Comparison of ENCODE assay signal across 10 cellular contexts in genomic region chr16:2019500-2019899, GRCh38. TPM values are rescaled to one million over a fixed set of nuclear protein-coding genes. Genes with fewer than 3 reads are reported as not detected.
DNase-seq lines count a peak whose midpoint lies in the region; ATAC-seq and TF ChIP-seq lines count a peak whose summit lies in the region.
"Had no signal": no experiment of that assay in that cellular context is flagged by ENCODE, and none has a peak within 500 bp of the region (broad histone marks: within the 10 kb centered on the region; RNA-seq: fewer than 3 reads in every experiment).

Gene NPW (plus strand): TSS chr16:2019785.

- H3K27me3 ChIP-seq in CD4-positive, alpha-beta T cell (ENCODE audit: control insufficient read depth, insufficient read depth, low read length), result peaks cover 33% of the 10 kb centered on the region
- peaks cover 25 to 42% (median 40%) of the 10 kb centered on the region in 3 donors for H3K27me3 ChIP-seq in sigmoid colon

- H3K27me3 Mint-ChIP-seq in CD4-positive, alpha-beta T cell, result peaks cover 29% of the 10 kb centered on the region
- H3K27me3 Mint-ChIP-seq in activated T-helper 2 cell treated with anti-CD3 and anti-CD28 coated beads, Interferon-gamma antibody, Interleukin-2, Interleukin-4, amounts not matched to agents 10 μg/mL and 5 μg/mL and 100 μg/mL, durations not matched to agents 14 hours and 24 hours and 36 hours (ENCODE audit: low read depth), result peaks cover 26% of the 10 kb centered on the region
- peaks cover 11 to 57% (median 39%) of the 10 kb centered on the region in 3 donors for H3K27me3 Mint-ChIP-seq in naive B cell

- no peak for TF ChIP-seq EP300 in sigmoid colon (IDR thresholded peaks at IDR 0.05)

- H3K4me1 Mint-ChIP-seq in CD4-positive, alpha-beta T cell (ENCODE audit: low read depth), result peaks cover 13% of the 10 kb centered on the region
- H3K4me1 Mint-ChIP-seq in activated T-helper 2 cell treated with anti-CD3 and anti-CD28 coated beads, Interferon-gamma antibody, Interleukin-2, Interleukin-4, amounts not matched to agents 10 μg/mL and 5 μg/mL and 100 μg/mL, durations not matched to agents 14 hours and 24 hours and 36 hours (ENCODE audit: low read depth), result peaks cover 11% of the 10 kb centered on the region
- peaks cover 16 to 22% (median 20%) of the 10 kb centered on the region in 3 donors for H3K4me1 Mint-ChIP-seq in naive B cell

- H3K4me3 ChIP-seq in HEK293 (ENCODE audit: low read depth, low read length), result peak within 1 kb of the TSS; percentile 9
- peak within 1 kb of the TSS in 1 of 4 donors; percentile 1 for H3K4me3 ChIP-seq in sigmoid colon

- no peak for TF ChIP-seq POLR2A in sigmoid colon (IDR thresholded peaks at IDR 0.05)

- H3K9me3 Mint-ChIP-seq in CD4-positive, alpha-beta T cell, result no peaks in the 10 kb centered on the region
- no peaks in the 10 kb centered on the region for H3K9me3 Mint-ChIP-seq in activated T-helper 2 cell treated with anti-CD3 and anti-CD28 coated beads, Interferon-gamma antibody, Interleukin-2, Interleukin-4, amounts not matched to agents 10 μg/mL and 5 μg/mL and 100 μg/mL, durations not matched to agents 14 hours and 24 hours and 36 hours
- peaks cover 0 to 1% (median 0%) of the 10 kb centered on the region in 7 donors for H3K9me3 Mint-ChIP-seq in naive B cell

- H3K9me3 ChIP-seq in CD4-positive, alpha-beta T cell (ENCODE audit: control insufficient read depth, low read length), result no peaks in the 10 kb centered on the region
- H3K9me3 ChIP-seq in HEK293 (ENCODE audit: control insufficient read depth, insufficient read depth, low read depth, low read length), result no peaks in the 10 kb centered on the region
- H3K9me3 ChIP-seq in sigmoid colon, result no peaks in the 10 kb centered on the region
- H3K9me3 ChIP-seq: neutrophil had no signal

- WGBS in sigmoid colon, 2 donors, result 2% methylated on average over 31 of the region's 31 CpGs

- CTCF ChIA-PET in CD4-positive, alpha-beta T cell (lab: Charles Lee), result interaction anchor here (1.5 kb wide), 1 partner anchor 121 kb away, joined by 3 read pairs; no protein-coding TSS in a partner anchor
- CTCF ChIA-PET in HEK293 (lab: Yijun Ruan, JAX), result interaction anchor here (0.5 to 1.0 kb wide), 3 partner anchors 46 to 121 kb away, joined by 3 to 5 read pairs (median 3); no protein-coding TSS in a partner anchor

- intact Hi-C loops in CD4-positive, alpha-beta T cell (cut with DNase I, micrococcal nuclease), result no loop called here
- intact Hi-C loops in activated T-helper 2 cell treated with anti-CD3 and anti-CD28 coated beads, Interferon-gamma antibody, Interleukin-2, Interleukin-4, amounts not matched to agents 10 μg/mL and 5 μg/mL and 100 μg/mL, durations not matched to agents 14 hours and 24 hours and 36 hours (cut with micrococcal nuclease), result no loop called here
- intact Hi-C loops in sigmoid colon (cut with DNase I), result no loop called here

- no peak within 1 kb of the TSS for H3K27ac Mint-ChIP-seq in CD4-positive, alpha-beta T cell
- no peak within 1 kb of the TSS for H3K27ac Mint-ChIP-seq in activated T-helper 2 cell treated with anti-CD3 and anti-CD28 coated beads, Interferon-gamma antibody, Interleukin-2, Interleukin-4, amounts not matched to agents 10 μg/mL and 5 μg/mL and 100 μg/mL, durations not matched to agents 14 hours and 24 hours and 36 hours
- peak within 1 kb of the TSS in 1 of 6 donors; percentile 76 for H3K27ac Mint-ChIP-seq in naive B cell

- no peak for ATAC-seq in CD4-positive, alpha-beta T cell (ENCODE audit: poor library complexity)
- peak; percentile 22 to 24 for ATAC-seq in naive B cell (ENCODE audit: low read depth in 2 of 2)
- no peak for ATAC-seq in GM21447 (IDR thresholded peaks at IDR 0.05; ENCODE audit: unreplicated experiment)

- H3K27ac ChIP-seq in CD4-positive, alpha-beta T cell (ENCODE audit: low read depth, low read length), result no peak within 1 kb of the TSS
- no peak within 1 kb of the TSS for H3K27ac ChIP-seq in HEK293 (ENCODE audit: extremely low read depth, low read depth, low read length)
- H3K27ac ChIP-seq in sigmoid colon, result no peak within 1 kb of the TSS
- H3K27ac ChIP-seq: neutrophil had no signal

- peaks cover 9% of the 10 kb centered on the region for H3K4me1 ChIP-seq in HEK293 (ENCODE audit: control insufficient read depth, insufficient read depth, low read length)
- peaks cover 4 to 32% (median 29%) of the 10 kb centered on the region in 4 donors for H3K4me1 ChIP-seq in sigmoid colon

- no peak for TF ChIP-seq CTCF in CD4-positive, alpha-beta T cell (IDR thresholded peaks at IDR 0.05)
- no peak for TF ChIP-seq CTCF in HEK293 (tag by site-specific recombination; IDR thresholded peaks at IDR 0.05)
- no peak for TF ChIP-seq CTCF in GM20000 (IDR thresholded peaks at IDR 0.05; ENCODE audit: extremely low read depth, missing control alignments)
- no peak for TF ChIP-seq CTCF in sigmoid colon (IDR thresholded peaks at IDR 0.05)

- DNase-seq in CD4-positive, alpha-beta T cell, result no peak
- DNase-seq in activated T-helper 2 cell treated with anti-CD3 and anti-CD28 coated beads, Interferon-gamma antibody, Interleukin-2, Interleukin-4, amounts not matched to agents 10 μg/mL and 5 μg/mL and 100 μg/mL, durations not matched to agents 14 hours and 24 hours and 36 hours (ENCODE audit: low spot score), result no peak
- DNase-seq in naive B cell (no peak), GM20000 (ENCODE audit: low spot score) (no peak), pons (ENCODE audit: low spot score) (no peak), sigmoid colon (no peak)
- DNase-seq: NCI-H187 had no signal

- H3K4me3 Mint-ChIP-seq in CD4-positive, alpha-beta T cell, result peak within 1 kb of the TSS; percentile 34
- peak within 1 kb of the TSS; percentile 42 for H3K4me3 Mint-ChIP-seq in activated T-helper 2 cell treated with anti-CD3 and anti-CD28 coated beads, Interferon-gamma antibody, Interleukin-2, Interleukin-4, amounts not matched to agents 10 μg/mL and 5 μg/mL and 100 μg/mL, durations not matched to agents 14 hours and 24 hours and 36 hours (ENCODE audit: low read depth)
- H3K4me3 Mint-ChIP-seq in naive B cell, result peak within 1 kb of the TSS in 7 of 8 donors; percentile 52 to 72 (median 55)

- no peaks in the 10 kb centered on the region for H3K36me3 Mint-ChIP-seq in CD4-positive, alpha-beta T cell (ENCODE audit: low read depth)
- H3K36me3 Mint-ChIP-seq in activated T-helper 2 cell treated with anti-CD3 and anti-CD28 coated beads, Interferon-gamma antibody, Interleukin-2, Interleukin-4, amounts not matched to agents 10 μg/mL and 5 μg/mL and 100 μg/mL, durations not matched to agents 14 hours and 24 hours and 36 hours (ENCODE audit: low read depth), result no peaks in the 10 kb centered on the region
- H3K36me3 Mint-ChIP-seq in naive B cell, result no peaks in the 10 kb centered on the region

- H3K36me3 ChIP-seq in HEK293 (ENCODE audit: control insufficient read depth in 2 of 2, insufficient read depth in 1 of 2, low read length in 2 of 2) (no peaks in the 10 kb centered on the region), sigmoid colon (no peaks in the 10 kb centered on the region)
- H3K36me3 ChIP-seq: neutrophil had no signal

- POLR2A ChIA-PET in CD4-positive, alpha-beta T cell (lab: Charles Lee), result no interaction called here
- POLR2A ChIA-PET in HEK293 (lab: Yijun Ruan, JAX), result no interaction called here

TF ChIP-seq in HEK293, 187 proteins besides CTCF, POLR2A, EP300 and RAD21 (continues in another document):
- no peak for TF ChIP-seq ZNF37A (tag by site-specific recombination; IDR thresholded peaks at IDR 0.05)
- TF ChIP-seq GLIS2 (tag by site-specific recombination; IDR thresholded peaks at IDR 0.05), result no peak
- TF ChIP-seq GLIS1 (tag by site-specific recombination; IDR thresholded peaks at IDR 0.05), result no peak
- no peak for TF ChIP-seq ZNF660 (tag by site-specific recombination; IDR thresholded peaks at IDR 0.05)
- TF ChIP-seq ZFHX2 (tag by site-specific recombination; conservative IDR thresholded peaks at IDR 0.05), result peak; percentile 70
- TF ChIP-seq KLF1 (tag by site-specific recombination; IDR thresholded peaks at IDR 0.05), result 0 out of 2 replicates have a peak, but pooled peaks have one; percentile 21
- peak; percentile 63 for TF ChIP-seq HIC1 (tag by site-specific recombination; IDR thresholded peaks at IDR 0.05)
- TF ChIP-seq GLI2 (tag by site-specific recombination; IDR thresholded peaks at IDR 0.05; ENCODE audit: borderline replicate concordance, low read depth), result no peak
- peak; percentile 53; the same call in 1 of the 2 replicates for TF ChIP-seq EGR2 (tag by site-specific recombination; IDR thresholded peaks at IDR 0.05; ENCODE audit: low read depth)
- TF ChIP-seq ZBTB8A (tag by site-specific recombination; IDR thresholded peaks at IDR 0.05), result 0 out of 2 replicates have a peak, but pooled peaks have one; percentile 17

RNA-seq across cellular contexts. Expression of gene NPW, which starts in this region (rescaled TPM):
- total RNA-seq in CD4-positive, alpha-beta T cell, result under 1 TPM in 1 of 2 experiments, not detected in 1; 0.80 TPM
- total RNA-seq in activated T-helper 2 cell treated with anti-CD3 and anti-CD28 coated beads, Interferon-gamma antibody, Interleukin-2, Interleukin-4, amounts not matched to agents 10 μg/mL and 5 μg/mL and 100 μg/mL, durations not matched to agents 14 hours and 24 hours and 36 hours, result 4.2 and 5.1 TPM in 2 replicates
- polyA plus RNA-seq in naive B cell (ENCODE audit: low read depth in 6 of 6), result not detected
- total RNA-seq in sigmoid colon, result not detected
- polyA plus RNA-seq in sigmoid colon, result under 1 TPM in 1 of 3 donors, not detected in 2; 0.71 TPM

Comparison
In these comparisons a context has a peak if more than half of its experiments do, and no peak if none do; other contexts are left out.
1. Peak in ATAC-seq in naive B cell; RNA of the gene not detected or under 1 TPM.